9 cellular contexts compared by ENCODE assay signal in genomic region chr21:31343030-31343510, GRCh38. TPM values are rescaled to one million over a fixed set of nuclear protein-coding genes. Genes with fewer than 3 reads are reported as not detected.
DNase-seq lines count a peak whose midpoint lies in the region; ATAC-seq, FAIRE-seq and TF ChIP-seq lines count a peak whose summit lies in the region.
"Had no signal": no experiment of that assay in that cellular context is flagged by ENCODE, and none has a peak within 500 bp of the region (broad histone marks: within the 10 kb centered on the region; RNA-seq: fewer than 3 reads in every experiment).

No MANE protein-coding gene starts in this region.

- POLR2A ChIA-PET in CD4-positive, alpha-beta memory T cell (lab: Charles Lee; ENCODE audit: partially characterized antibody) = interaction anchor here (0.8 to 2.6 kb wide), 5 partner anchors 8 to 216 kb away, joined by 3 to 9 read pairs (median 4); no protein-coding TSS in a partner anchor

- H3K27ac Mint-ChIP-seq in CD4-positive, alpha-beta memory T cell = peak overlapping the region; percentile 16 to 93 (median 79)
- H3K27ac Mint-ChIP-seq in neural crest cell (ENCODE audit: unreplicated experiment) = peak overlapping the region; percentile 89

- TF ChIP-seq CTCF in epithelial cell of esophagus (IDR thresholded peaks at IDR 0.05; ENCODE audit: insufficient read depth, low read depth, low read length, missing control alignments) = no peak
- no peak for TF ChIP-seq CTCF in neural crest cell (conservative IDR thresholded peaks at IDR 0.05)

- peaks cover 12 to 22% of the 10 kb centered on the region in 2 donors for H3K27me3 Mint-ChIP-seq in CD4-positive, alpha-beta memory T cell
- peaks cover 19% of the 10 kb centered on the region for H3K27me3 Mint-ChIP-seq in neural crest cell (ENCODE audit: low read depth)

- DNase-seq in CD4-positive, alpha-beta memory T cell = no peak
- DNase-seq in SJCRH30 (no peak), epithelial cell of esophagus (ENCODE audit: low read depth) (no peak), neural crest cell (ENCODE audit: low read depth, low spot score) (no peak), HTR-8/SVneo (ENCODE audit: insufficient read length, low spot score) (no peak), medulla oblongata (ENCODE audit: extremely low spot score) (no peak)
- DNase-seq: NCI-H524 had no signal

- ATAC-seq in HG03378 (IDR thresholded peaks at IDR 0.05; ENCODE audit: unreplicated experiment) (no peak), HG03108 (IDR thresholded peaks at IDR 0.05; ENCODE audit: unreplicated experiment) (no peak)

- no peak for FAIRE-seq in HTR-8/SVneo (lab: Jason Lieb, UNC)

- H3K4me3 Mint-ChIP-seq in CD4-positive, alpha-beta memory T cell = peak overlapping the region; percentile 85 to 96 (median 94)
- peak overlapping the region; percentile 90 for H3K4me3 Mint-ChIP-seq in neural crest cell

- no peaks in the 10 kb centered on the region for H3K36me3 ChIP-seq in CD4-positive, alpha-beta memory T cell (ENCODE audit: insufficient read depth, low read length)
- no peaks in the 10 kb centered on the region for H3K36me3 ChIP-seq in SJCRH30

- peaks cover 5 to 8% of the 10 kb centered on the region in 2 donors for H3K36me3 Mint-ChIP-seq in CD4-positive, alpha-beta memory T cell
- H3K36me3 Mint-ChIP-seq in neural crest cell (ENCODE audit: low read depth) = no peaks in the 10 kb centered on the region

- H3K4me1 ChIP-seq in CD4-positive, alpha-beta memory T cell (ENCODE audit: insufficient read depth, low read length) = peaks cover 32% of the 10 kb centered on the region
- H3K4me1 ChIP-seq in SJCRH30 = no peaks in the 10 kb centered on the region

- H3K4me1 Mint-ChIP-seq in CD4-positive, alpha-beta memory T cell = peaks cover 30 to 56% (median 41%) of the 10 kb centered on the region in 4 donors
- peaks cover 49% of the 10 kb centered on the region for H3K4me1 Mint-ChIP-seq in neural crest cell

- H3K27ac ChIP-seq in CD4-positive, alpha-beta memory T cell (ENCODE audit: low read depth, low read length) = no peak overlapping the region
- H3K27ac ChIP-seq in SJCRH30 = no peak overlapping the region

- peak overlapping the region in 1 of 2 donors; percentile 46 for H3K4me3 ChIP-seq in CD4-positive, alpha-beta memory T cell (ENCODE audit: low read length in 2 of 2)
- H3K4me3 ChIP-seq in SJCRH30 = peak overlapping the region; percentile 57
- H3K4me3 ChIP-seq in epithelial cell of esophagus (ENCODE audit: low read length) = peak overlapping the region; percentile 76

- no peaks in the 10 kb centered on the region for H3K9me3 ChIP-seq in CD4-positive, alpha-beta memory T cell (ENCODE audit: control insufficient read depth in 1 of 2, low read length in 2 of 2)
- H3K9me3 ChIP-seq in SJCRH30 (replicated peaks) = no peaks in the 10 kb centered on the region

- H3K27me3 ChIP-seq in CD4-positive, alpha-beta memory T cell (ENCODE audit: insufficient read depth, low read length) = no peaks in the 10 kb centered on the region
- no peaks in the 10 kb centered on the region for H3K27me3 ChIP-seq in SJCRH30

- H3K9me3 Mint-ChIP-seq in CD4-positive, alpha-beta memory T cell = peaks cover 0 to 2% (median 0%) of the 10 kb centered on the region in 8 donors
- no peaks in the 10 kb centered on the region for H3K9me3 Mint-ChIP-seq in neural crest cell

- CTCF ChIA-PET in CD4-positive, alpha-beta memory T cell (lab: Charles Lee; ENCODE audit: partially characterized antibody) = interaction anchor here (0.9 to 1.6 kb wide), 3 partner anchors 10 to 239 kb away, joined by 3 to 6 read pairs (median 3); no protein-coding TSS in a partner anchor

- intact Hi-C loops in CD4-positive, alpha-beta memory T cell (cut with micrococcal nuclease) = no loop called here

RNA-seq across cellular contexts. Expression of gene TIAM1, which starts 1.0 kb away (rescaled TPM):
- 100 to 1,000 TPM; 103 to 104 TPM for total RNA-seq in CD4-positive, alpha-beta memory T cell
- polyA plus RNA-seq in CD4-positive, alpha-beta memory T cell = 10 to 100 TPM; 22.5 to 31.4 TPM
- total RNA-seq in SJCRH30 (2014; rRNA removed; shearing (Covaris generic)) = 6.0 and 9.5 TPM in 2 replicates
- 53.6 and 54.8 TPM in 2 replicates for total RNA-seq in neural crest cell
